ENCODE assay signal across 8 cellular contexts in the genomic region with DNA sequence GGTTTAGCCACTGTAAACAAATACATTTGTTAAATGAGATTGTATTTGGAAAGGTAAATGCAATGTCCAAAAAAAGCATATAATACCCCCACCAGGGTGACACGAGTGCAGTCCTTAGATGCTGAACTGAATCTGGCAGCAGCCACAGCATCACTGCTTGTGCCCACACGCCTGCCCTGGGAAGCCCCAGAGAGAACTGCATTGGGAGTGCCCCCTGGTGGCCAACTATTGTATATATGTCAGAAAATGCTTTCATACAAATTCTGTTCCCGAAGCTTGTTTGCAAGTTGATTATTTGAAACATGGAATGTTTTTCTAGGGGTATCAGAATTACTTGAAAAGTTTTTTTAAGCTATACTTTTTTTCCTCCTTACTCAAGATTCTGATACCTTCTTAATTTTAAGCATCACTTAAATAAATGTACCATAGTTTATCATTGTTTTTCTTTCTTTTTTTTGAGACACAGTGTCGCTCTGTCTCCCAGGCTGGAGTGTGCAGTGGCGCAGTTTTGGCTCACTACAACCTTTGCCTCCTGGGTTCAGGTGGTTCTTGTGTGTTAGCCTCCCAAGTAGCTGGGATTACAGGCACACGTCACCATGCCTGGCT. TPM values are rescaled to one million over a fixed set of nuclear protein-coding genes. Genes with fewer than 3 reads are reported as not detected.
DNase-seq lines count a peak whose midpoint lies in the region; ATAC-seq, FAIRE-seq and TF ChIP-seq lines count a peak whose summit lies in the region.

No MANE protein-coding gene starts in this region.

- peaks cover 7% of the 10 kb centered on the region for H3K36me3 Mint-ChIP-seq in activated B cell treated with CpG ODN at 0.5 μM for 24 hours (ENCODE audit: low read depth)

- no peaks in the 10 kb centered on the region for H3K27me3 Mint-ChIP-seq in activated B cell treated with CpG ODN at 0.5 μM for 24 hours

- H3K4me3 Mint-ChIP-seq in activated B cell treated with CpG ODN at 0.5 μM for 24 hours = no peak overlapping the region

- CTCF ChIA-PET in BJ (lab: Yijun Ruan, JAX) = interaction anchor here (0.6 to 2.0 kb wide), 34 partner anchors 8 to 696 kb away, joined by 3 to 53 read pairs (median 4); a partner anchor contains a TSS
- CTCF ChIA-PET in activated B cell treated with CpG ODN at 0.5 μM for 24 hours (lab: Charles Lee) = interaction anchor here (0.7 to 4.0 kb wide), 14 partner anchors 8 to 658 kb away, joined by 3 to 33 read pairs (median 4); no protein-coding TSS in a partner anchor

- H3K27me3 ChIP-seq in BJ (ENCODE audit: control insufficient read depth, insufficient read depth, low read length) (no peaks in the 10 kb centered on the region), bronchial epithelial cell (ENCODE audit: control insufficient read depth, insufficient read depth, low read length) (no peaks in the 10 kb centered on the region)

- H3K4me3 ChIP-seq in BJ (ENCODE audit: low read depth, low read length) = no peak overlapping the region
- no peak overlapping the region for H3K4me3 ChIP-seq in bronchial epithelial cell (ENCODE audit: low read depth, low read length)

- ATAC-seq in GM19025 (IDR thresholded peaks at IDR 0.05; ENCODE audit: low read depth, unreplicated experiment) (peak; percentile 82), HG03139 (IDR thresholded peaks at IDR 0.05; ENCODE audit: unreplicated experiment) (peak; percentile 90), activated B cell treated with CpG ODN at 0.5 μM for 24 hours (ENCODE audit: low read depth) (peak; percentile 99)

- H3K9me3 Mint-ChIP-seq in activated B cell treated with CpG ODN at 0.5 μM for 24 hours = no peaks in the 10 kb centered on the region

- no peak overlapping the region for H3K27ac Mint-ChIP-seq in activated B cell treated with CpG ODN at 0.5 μM for 24 hours

- POLR2A ChIA-PET in BJ (lab: Charles Lee) = no interaction called here
- POLR2A ChIA-PET in activated B cell treated with CpG ODN at 0.5 μM for 24 hours (lab: Charles Lee) = interaction anchor here (0.6 to 1.5 kb wide), 3 partner anchors 50 to 656 kb away, joined by 3 to 12 read pairs (median 4); a partner anchor contains a TSS

- TF ChIP-seq CTCF in BJ (IDR thresholded peaks at IDR 0.05; ENCODE audit: insufficient read depth, low read depth, low read length) (peak; percentile 77), activated B cell treated with CpG ODN at 0.5 μM for 24 hours (IDR thresholded peaks at IDR 0.05) (no peak), bronchial epithelial cell (IDR thresholded peaks at IDR 0.05; ENCODE audit: insufficient read depth, low read length, severe bottlenecking) (peak; percentile 73)

- DNase-seq in BJ (ENCODE audit: low read depth) = no peak
- peak; percentile 12 for DNase-seq in NCI-H226
- DNase-seq in activated B cell treated with CpG ODN at 0.5 μM for 24 hours = peak; percentile 55
- peak; percentile 65 for DNase-seq in bronchial epithelial cell (ENCODE audit: low read depth)
- DNase-seq in kidney glomerular epithelial cell (lab: John Stamatoyannopoulos, UW) = peak; percentile 64
- peak; percentile 71 to 76 for DNase-seq in stimulated activated CD4-positive, alpha-beta T cell treated with anti-CD3 and anti-CD28 coated beads, Interleukin-4, amount 100 ng/mL, for 4 hours

- peaks cover 2% of the 10 kb centered on the region for H3K4me1 Mint-ChIP-seq in activated B cell treated with CpG ODN at 0.5 μM for 24 hours

- H3K36me3 ChIP-seq in BJ (ENCODE audit: control insufficient read depth, insufficient read depth, low read length) (no peaks in the 10 kb centered on the region), bronchial epithelial cell (ENCODE audit: control insufficient read depth, insufficient read depth, low read length) (no peaks in the 10 kb centered on the region)

- no peak for FAIRE-seq in bronchial epithelial cell (lab: Jason Lieb, UNC)

- intact Hi-C loops in activated B cell treated with CpG ODN at 0.5 μM for 24 hours (cut with micrococcal nuclease) = loop anchor here (1.0 kb wide), 3 partner anchors 50 to 641 kb away; a partner anchor contains a TSS

RNA-seq across cellular contexts. Expression of a gene that starts 50.1 kb away (rescaled TPM):
- 26.8 and 30.2 TPM in 2 replicates for polyA plus RNA-seq in BJ (2011; rRNA removed)
- 16.8 and 24.6 TPM in 2 replicates for polyA minus RNA-seq in BJ (2011; rRNA and poly(A)+ RNA removed)
- 17.8 and 21.5 TPM in 2 replicates for total RNA-seq in activated B cell treated with CpG ODN at 0.5 μM for 24 hours
- 11.0 and 14.7 TPM in 2 replicates for total RNA-seq in bronchial epithelial cell
